ENCODE assay signal across 10 cellular contexts in the genomic region with DNA sequence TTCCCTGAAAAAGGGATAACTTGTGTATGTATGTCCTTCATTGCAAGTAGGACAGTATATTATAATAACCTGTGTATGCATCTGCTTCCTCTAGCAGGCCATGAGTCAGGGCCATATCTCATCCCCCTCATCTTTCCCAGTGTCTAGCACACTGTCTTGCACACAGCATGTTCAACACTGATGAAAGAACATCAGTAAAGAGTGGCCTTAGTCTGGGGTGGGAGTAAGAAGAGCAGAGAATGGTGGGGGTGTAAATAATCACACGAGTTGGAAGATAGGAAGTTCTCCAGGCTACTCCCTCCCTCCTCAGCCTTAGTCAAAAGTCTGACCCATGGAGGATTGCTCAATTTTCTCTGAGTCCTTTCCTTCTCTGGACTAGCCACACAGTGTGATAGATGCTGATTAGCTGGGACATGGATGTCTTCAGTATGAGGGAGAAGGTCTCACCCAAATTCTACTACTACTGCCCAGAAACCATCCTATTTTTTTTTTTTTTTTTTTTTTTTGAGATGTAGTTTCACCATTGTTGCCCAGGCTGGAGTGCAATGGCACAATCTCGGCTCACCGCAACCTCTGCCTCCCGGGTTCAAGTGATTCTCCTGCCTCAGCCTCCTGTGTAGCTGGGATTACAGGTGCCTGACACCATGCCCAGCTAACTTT. TPM values are rescaled to one million over a fixed set of nuclear protein-coding genes. Genes with fewer than 3 reads are reported as not detected.
A peak's percentile ranks its signal among the peaks of the same experiment; 100 is the strongest.
DNase-seq lines count a peak whose midpoint lies in the region; ATAC-seq, FAIRE-seq and TF ChIP-seq lines count a peak whose summit lies in the region.
"Had no signal": no experiment of that assay in that cellular context is flagged by ENCODE, and none has a peak within 500 bp of the region (broad histone marks: within the 10 kb centered on the region; RNA-seq: fewer than 3 reads in every experiment).

No MANE protein-coding gene starts in this region.

- H4K20me1 ChIP-seq in K562 (replicated peaks; ENCODE audit: control insufficient read depth, insufficient read depth, low read length), result no peaks in the 10 kb centered on the region

- peak; percentile 49; the same call in 1 of the 2 replicates for TF ChIP-seq EP300 in K562 (IDR thresholded peaks at IDR 0.05; ENCODE audit: low read length)

- H3K27me3 ChIP-seq in ACC112 (ENCODE audit: insufficient read depth, low read length) (no peaks in the 10 kb centered on the region), K562 (ENCODE audit: control insufficient read depth in 2 of 2, insufficient read depth in 2 of 2, low read length in 2 of 2) (no peaks in the 10 kb centered on the region)

- peaks cover 8% of the 10 kb centered on the region; the same call in 1 of the 2 replicates for H3K9me3 ChIP-seq in K562 (replicated peaks; ENCODE audit: control insufficient read depth, insufficient read depth, low read depth, low read length)

- TF ChIP-seq CTCF in K562 (IDR thresholded peaks at IDR 0.05 in 2 of 3, conservative IDR thresholded peaks at IDR 0.05 in 1 of 3; ENCODE audit: insufficient read depth in 2 of 3, low read depth in 1 of 3, low read length in 3 of 3), result no peak

- intact Hi-C loops in K562 (cut with micrococcal nuclease), result no loop called here

- in situ Hi-C loops in K562 (cut with MboI), result no loop called here

- CTCF ChIA-PET in K562 (lab: Yijun Ruan, JAX; ENCODE audit: low intra/inter-chr PET ratio), result no interaction called here

- H3K4me1 Mint-ChIP-seq in memory B cell, result peaks cover 7% of the 10 kb centered on the region

- no peaks in the 10 kb centered on the region for H3K36me3 Mint-ChIP-seq in memory B cell

- H3K79me2 ChIP-seq in ACC112 (ENCODE audit: control insufficient read depth, insufficient read depth, low read length, unreplicated experiment), result no peaks in the 10 kb centered on the region
- H3K79me2 ChIP-seq in K562 (ENCODE audit: control insufficient read depth, insufficient read depth, low read length), result no peaks in the 10 kb centered on the region

- peaks cover 10% of the 10 kb centered on the region for H3K4me1 ChIP-seq in ACC112 (ENCODE audit: control insufficient read depth, insufficient read depth, low read length, unreplicated experiment)
- peaks cover 21 to 30% of the 10 kb centered on the region in 2 experiments for H3K4me1 ChIP-seq in K562 (replicated peaks in 1 of 2; ENCODE audit: control insufficient read depth in 2 of 2, insufficient read depth in 2 of 2, low read length in 2 of 2)

- H2AFZ ChIP-seq in ACC112 (ENCODE audit: low read length, unreplicated experiment) (no peak overlapping the region), K562 (ENCODE audit: low read depth, low read length) (peak overlapping the region; percentile 93)

- no peaks in the 10 kb centered on the region for H3K9me1 ChIP-seq in K562 (ENCODE audit: control insufficient read depth, insufficient read depth, low read length)

- ATAC-seq in K562 (peak; percentile 78), memory B cell (ENCODE audit: low read depth) (no peak), HG02763 (IDR thresholded peaks at IDR 0.05; ENCODE audit: unreplicated experiment) (no peak), HG03378 (IDR thresholded peaks at IDR 0.05; ENCODE audit: unreplicated experiment) (no peak)

- no peak overlapping the region for H3K4me3 Mint-ChIP-seq in memory B cell

- H3K9me3 Mint-ChIP-seq in memory B cell, result no peaks in the 10 kb centered on the region

- H3K36me3 ChIP-seq in ACC112 (ENCODE audit: insufficient read depth, low read length) (no peaks in the 10 kb centered on the region), K562 (ENCODE audit: control insufficient read depth, insufficient read depth, low read length) (no peaks in the 10 kb centered on the region)

- H3K4me2 ChIP-seq in K562 (ENCODE audit: insufficient read depth, low read length), result peak overlapping the region; percentile 52

- H3K27ac ChIP-seq in ACC112 (ENCODE audit: low read depth, low read length) (peak overlapping the region; percentile 52), K562 (ENCODE audit: extremely low read depth, low read depth, low read length) (peak overlapping the region; percentile 79)

- peak overlapping the region; percentile 65 for H3K27ac Mint-ChIP-seq in memory B cell

- POLR2A ChIA-PET in K562 (lab: Yijun Ruan, JAX), result interaction anchor here (0.6 to 1.9 kb wide), 5 partner anchors 9 to 144 kb away, joined by 3 to 8 read pairs (median 4); a partner anchor contains a TSS

- TF ChIP-seq POLR2A in K562 (conservative IDR thresholded peaks at IDR 0.05), result no peak
- TF ChIP-seq POLR2A in GM12892 (IDR thresholded peaks at IDR 0.05; ENCODE audit: low read depth, low read length), result no peak

- 31% methylated on average over 3 of the region's 4 CpGs for WGBS in K562 (ENCODE audit: insufficient coverage, low coverage, missing lambda C conversion rate)

- no TSS peak for BruUV-seq in K562 (replicated peaks; lab: Mats Ljungman, UMichigan)

- H3K4me3 ChIP-seq in ACC112 (ENCODE audit: low read depth, low read length), result peak overlapping the region; percentile 9; the same call in 1 of the 2 replicates
- H3K4me3 ChIP-seq in K562, result no peak overlapping the region

- FAIRE-seq in K562 (lab: Jason Lieb, UNC) (peak; percentile 86), GM12892 (lab: Jason Lieb, UNC) (no peak)

- H3K9ac ChIP-seq in K562 (ENCODE audit: insufficient read depth in 1 of 2, low read depth in 2 of 2, low read length in 2 of 2), result no peak overlapping the region

- no peak for TF ChIP-seq RAD21 in K562 (CRISPR knock-in tag; conservative IDR thresholded peaks at IDR 0.05 in 1 of 2, IDR thresholded peaks at IDR 0.05 in 1 of 2)

- no peaks in the 10 kb centered on the region for H3K27me3 Mint-ChIP-seq in memory B cell

- DNase-seq in HT1080 (ENCODE audit: low read depth), result peak; percentile 54
- DNase-seq in K562 (ENCODE audit: extremely low read depth in 1 of 4, low spot score in 3 of 4), result peak; percentile 45 to 82 (median 64)
- DNase-seq in memory B cell (ENCODE audit: low spot score in 2 of 2), result no peak
- no peak for DNase-seq in GM12892 (ENCODE audit: insufficient read length)
- no peak for DNase-seq in NCI-H446 (lab: John Stamatoyannopoulos, UW)
- DNase-seq: NCI-H146 had no signal

RNA-seq across cellular contexts. Expression of a gene that starts 14.6 kb away (rescaled TPM):
- 25.7 and 36.9 TPM in 2 replicates for total RNA-seq in HT1080 (2014; rRNA removed; shearing (Covaris generic))
- 21.3 and 26.0 TPM in 2 replicates for polyA plus RNA-seq in HT1080 (2015; cell fraction: cytosol; rRNA removed)
- polyA plus RNA-seq in HT1080 (2015; cell fraction: nucleus; rRNA removed), result 49.4 and 52.0 TPM in 2 replicates
- 65.4 and 90.5 TPM in 2 replicates for total RNA-seq in K562 (2011; cell fraction: chromatin; rRNA removed; ENCODE audit: low replicate concordance)
- total RNA-seq in K562 (2011; cell fraction: nucleolus; rRNA removed), result 29.7 and 34.7 TPM in 2 replicates
- 46.8 and 54.4 TPM in 2 replicates for total RNA-seq in K562 (2011; cell fraction: nucleoplasm; rRNA removed)
- 31.5 and 32.2 TPM in 2 replicates for total RNA-seq in K562 (2014; rRNA removed)
- 44.0 and 47.9 TPM in 2 replicates for total RNA-seq in K562 (2014; rRNA removed; fragmentation: Illumina TruSeq; extraction: Trizol)
- 48.9 and 51.7 TPM in 2 replicates for total RNA-seq in K562 (2015; rRNA removed; fragmentation: Illumina TruSeq; extraction: Trizol)
- 62.2 and 65.5 TPM in 2 replicates for total RNA-seq in K562 (2021)
- polyA plus RNA-seq in K562 (2011; rRNA removed), result 41.6 and 64.9 TPM in 2 replicates
- polyA plus RNA-seq in K562 (2011; cell fraction: cytosol; rRNA removed), result 55.5 and 56.9 TPM in 2 replicates
- 49.9 and 53.7 TPM in 2 replicates for polyA plus RNA-seq in K562 (2011; cell fraction: nucleus; rRNA removed)
- 23.7 and 26.5 TPM in 2 replicates for polyA plus RNA-seq in K562 (2012)
- 38.7 and 47.4 TPM in 2 replicates for polyA plus RNA-seq in K562 (2014; fragmentation: Illumina TruSeq; extraction: Trizol)
- polyA plus RNA-seq in K562 (2014; fragmentation: Nextera tagmentation; extraction: Ambion mirVana), result 10 to 100 TPM in 1 of 2 experiments, 1 to 10 TPM in 1; 8.0 to 12.3 TPM
- polyA plus RNA-seq in K562 (2014; rRNA removed), result 25.5 and 28.2 TPM in 2 replicates
- 140 and 156 TPM in 2 replicates for polyA minus RNA-seq in K562 (2011; rRNA and poly(A)+ RNA removed)
- polyA minus RNA-seq in K562 (2011; cell fraction: cytosol; rRNA and poly(A)+ RNA removed), result 64.3 and 64.4 TPM in 2 replicates
- 19.3 and 32.3 TPM in 2 replicates for polyA minus RNA-seq in K562 (2011; cell fraction: nucleus; rRNA and poly(A)+ RNA removed)
- 16.9 TPM for polyA plus RNA-seq in GM12892 (2012; ENCODE audit: missing spikeins)

RNA-seq across cellular contexts. Expression of a gene that starts 29.2 kb away (rescaled TPM):
- 0.10 TPM in 1 of 2 replicates, not detected in the other for total RNA-seq in HT1080 (2014; rRNA removed; shearing (Covaris generic))
- 0.05 TPM in 1 of 2 replicates, not detected in the other for polyA plus RNA-seq in HT1080 (2015; cell fraction: cytosol; rRNA removed)
- polyA plus RNA-seq in HT1080 (2015; cell fraction: nucleus; rRNA removed), result not detected in 2 replicates
- total RNA-seq in K562 (2011; cell fraction: chromatin; rRNA removed; ENCODE audit: low replicate concordance), result not detected in 2 replicates
- not detected in 2 replicates for total RNA-seq in K562 (2011; cell fraction: nucleolus; rRNA removed)
- total RNA-seq in K562 (2011; cell fraction: nucleoplasm; rRNA removed), result not detected in 2 replicates
- total RNA-seq in K562 (2014; rRNA removed), result not detected in 2 replicates
- total RNA-seq in K562 (2014; rRNA removed; fragmentation: Illumina TruSeq; extraction: Trizol), result not detected in 2 replicates
- total RNA-seq in K562 (2015; rRNA removed; fragmentation: Illumina TruSeq; extraction: Trizol), result not detected in 2 replicates
- total RNA-seq in K562 (2021), result not detected in 2 replicates
- polyA plus RNA-seq in K562 (2011; rRNA removed), result 0.03 and 0.04 TPM in 2 replicates
- polyA plus RNA-seq in K562 (2011; cell fraction: cytosol; rRNA removed), result 0.04 TPM in 1 of 2 replicates, not detected in the other
- 0.04 TPM in 1 of 2 replicates, not detected in the other for polyA plus RNA-seq in K562 (2011; cell fraction: nucleus; rRNA removed)
- 0.04 and 0.07 TPM in 2 replicates for polyA plus RNA-seq in K562 (2012)
- not detected in 2 replicates for polyA plus RNA-seq in K562 (2014; fragmentation: Illumina TruSeq; extraction: Trizol)
- polyA plus RNA-seq in K562 (2014; fragmentation: Nextera tagmentation; extraction: Ambion mirVana), result not detected
- polyA plus RNA-seq in K562 (2014; rRNA removed), result not detected in 2 replicates
- not detected in 2 replicates for polyA minus RNA-seq in K562 (2011; rRNA and poly(A)+ RNA removed)
- not detected in 2 replicates for polyA minus RNA-seq in K562 (2011; cell fraction: cytosol; rRNA and poly(A)+ RNA removed)
- not detected in 2 replicates for polyA minus RNA-seq in K562 (2011; cell fraction: nucleus; rRNA and poly(A)+ RNA removed)
- polyA plus RNA-seq in GM12892 (2012; ENCODE audit: missing spikeins), result not detected
- total RNA-seq: myocyte had no signal

RNA-seq across cellular contexts. Expression of a gene that starts 44.0 kb away (rescaled TPM):
- 117 and 134 TPM in 2 replicates for total RNA-seq in HT1080 (2014; rRNA removed; shearing (Covaris generic))
- 88.5 and 90.9 TPM in 2 replicates for polyA plus RNA-seq in HT1080 (2015; cell fraction: cytosol; rRNA removed)
- 204 and 217 TPM in 2 replicates for polyA plus RNA-seq in HT1080 (2015; cell fraction: nucleus; rRNA removed)
- total RNA-seq in K562 (2011; cell fraction: chromatin; rRNA removed; ENCODE audit: low replicate concordance), result 123 and 253 TPM in 2 replicates
- 149 and 151 TPM in 2 replicates for total RNA-seq in K562 (2011; cell fraction: nucleolus; rRNA removed)
- 129 and 138 TPM in 2 replicates for total RNA-seq in K562 (2011; cell fraction: nucleoplasm; rRNA removed)
- total RNA-seq in K562 (2014; rRNA removed), result 81.8 and 106 TPM in 2 replicates
- 45.1 and 51.9 TPM in 2 replicates for total RNA-seq in K562 (2014; rRNA removed; fragmentation: Illumina TruSeq; extraction: Trizol)
- 79.8 and 81.1 TPM in 2 replicates for total RNA-seq in K562 (2015; rRNA removed; fragmentation: Illumina TruSeq; extraction: Trizol)
- 103 and 106 TPM in 2 replicates for total RNA-seq in K562 (2021)
- polyA plus RNA-seq in K562 (2011; rRNA removed), result 80.5 and 110 TPM in 2 replicates
- polyA plus RNA-seq in K562 (2011; cell fraction: cytosol; rRNA removed), result 148 and 158 TPM in 2 replicates
- 427 and 439 TPM in 2 replicates for polyA plus RNA-seq in K562 (2011; cell fraction: nucleus; rRNA removed)
- 85.9 and 108 TPM in 2 replicates for polyA plus RNA-seq in K562 (2012)
- polyA plus RNA-seq in K562 (2014; fragmentation: Illumina TruSeq; extraction: Trizol), result 99.6 and 119 TPM in 2 replicates
- polyA plus RNA-seq in K562 (2014; fragmentation: Nextera tagmentation; extraction: Ambion mirVana), result 100 to 1,000 TPM; 124 to 157 TPM
- polyA plus RNA-seq in K562 (2014; rRNA removed), result 95.9 and 103 TPM in 2 replicates
- polyA minus RNA-seq in K562 (2011; rRNA and poly(A)+ RNA removed), result 91.3 and 115 TPM in 2 replicates
- 75.9 and 85.9 TPM in 2 replicates for polyA minus RNA-seq in K562 (2011; cell fraction: cytosol; rRNA and poly(A)+ RNA removed)
- polyA minus RNA-seq in K562 (2011; cell fraction: nucleus; rRNA and poly(A)+ RNA removed), result 62.5 and 105 TPM in 2 replicates
- polyA plus RNA-seq in GM12892 (2012; ENCODE audit: missing spikeins), result 38.0 TPM

RNA-seq across cellular contexts. Expression of a gene that starts 58.3 kb away (rescaled TPM):
- 0.27 TPM in 1 of 2 replicates, not detected in the other for total RNA-seq in HT1080 (2014; rRNA removed; shearing (Covaris generic))
- polyA plus RNA-seq in HT1080 (2015; cell fraction: cytosol; rRNA removed), result not detected in 2 replicates
- polyA plus RNA-seq in HT1080 (2015; cell fraction: nucleus; rRNA removed), result 0.18 TPM in 1 of 2 replicates, not detected in the other
- total RNA-seq in K562 (2011; cell fraction: chromatin; rRNA removed; ENCODE audit: low replicate concordance), result 10.1 and 25.6 TPM in 2 replicates
- 14.0 and 16.2 TPM in 2 replicates for total RNA-seq in K562 (2011; cell fraction: nucleolus; rRNA removed)
- total RNA-seq in K562 (2011; cell fraction: nucleoplasm; rRNA removed), result 15.8 and 19.8 TPM in 2 replicates
- total RNA-seq in K562 (2014; rRNA removed) (10.3 and 20.9 TPM in 2 replicates), K562 (2014; rRNA removed; fragmentation: Illumina TruSeq; extraction: Trizol) (6.0 and 8.9 TPM in 2 replicates), K562 (2015; rRNA removed; fragmentation: Illumina TruSeq; extraction: Trizol) (49.7 and 51.2 TPM in 2 replicates), K562 (2021) (13.5 and 15.0 TPM in 2 replicates)
- polyA plus RNA-seq in K562 (2011; rRNA removed) (12.9 and 19.8 TPM in 2 replicates), K562 (2014; fragmentation: Illumina TruSeq; extraction: Trizol) (26.5 and 28.0 TPM in 2 replicates), K562 (2014; fragmentation: Nextera tagmentation; extraction: Ambion mirVana) (10 to 100 TPM; 19.8 to 21.0 TPM), K562 (2014; rRNA removed) (19.3 and 22.7 TPM in 2 replicates)
- polyA plus RNA-seq in K562 (2011; cell fraction: cytosol; rRNA removed), result 26.4 and 42.1 TPM in 2 replicates
- 33.0 and 40.1 TPM in 2 replicates for polyA plus RNA-seq in K562 (2011; cell fraction: nucleus; rRNA removed)
- 91.6 and 130 TPM in 2 replicates for polyA plus RNA-seq in K562 (2012)
- 6.9 and 11.6 TPM in 2 replicates for polyA minus RNA-seq in K562 (2011; rRNA and poly(A)+ RNA removed)
- polyA minus RNA-seq in K562 (2011; cell fraction: cytosol; rRNA and poly(A)+ RNA removed), result 9.4 and 12.4 TPM in 2 replicates
- polyA minus RNA-seq in K562 (2011; cell fraction: nucleus; rRNA and poly(A)+ RNA removed), result 4.6 and 7.1 TPM in 2 replicates
- polyA plus RNA-seq in GM12892 (2012; ENCODE audit: missing spikeins), result not detected
- total RNA-seq: myocyte had no signal

Comparison
In these comparisons a context has a peak if more than half of its experiments do, and no peak if none do; other contexts are left out.
1. DNase-seq: peak in HT1080 (single experiment) and K562 (4 of 4); none in memory B cell (0 of 2), GM12892 (single experiment) and NCI-H446 (0 of 2).